In the genomic region with DNA sequence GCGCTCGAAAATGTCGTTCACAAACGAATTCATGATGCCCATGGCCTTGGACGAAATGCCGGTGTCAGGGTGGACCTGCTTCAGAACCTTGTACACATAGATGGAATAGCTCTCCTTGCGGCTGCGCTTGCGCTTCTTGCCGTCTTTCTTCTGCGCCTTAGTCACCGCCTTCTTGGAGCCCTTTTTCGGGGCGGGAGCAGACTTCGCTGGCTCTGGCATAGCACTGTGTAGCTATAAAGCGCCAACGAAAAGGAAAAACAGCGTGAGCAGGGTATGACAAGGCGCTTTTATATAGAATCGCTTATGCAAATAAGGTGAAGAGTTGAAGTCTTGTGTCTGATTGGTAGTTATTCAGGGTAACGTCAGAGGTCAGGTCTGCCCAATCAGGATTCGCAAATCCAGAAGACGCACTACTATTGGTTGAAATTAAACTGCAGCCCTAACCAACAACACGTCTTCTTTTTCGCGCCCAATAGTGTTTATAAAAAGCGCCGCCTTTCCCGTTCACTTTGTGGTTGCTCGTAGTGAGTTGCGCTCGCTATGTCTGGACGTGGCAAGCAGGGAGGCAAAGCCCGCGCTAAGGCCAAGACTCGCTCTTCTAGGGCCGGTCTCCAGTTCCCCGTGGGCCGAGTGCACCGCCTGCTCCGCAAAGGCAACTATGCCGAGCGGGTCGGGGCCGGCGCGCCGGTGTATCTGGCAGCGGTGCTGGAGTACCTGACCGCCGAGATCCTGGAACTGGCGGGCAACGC, we compare ENCODE assay signal across 8 cellular contexts.
DNase-seq lines count a peak whose midpoint lies in the region; ATAC-seq and TF ChIP-seq lines count a peak whose summit lies in the region.

No MANE protein-coding gene starts in this region.

- no peaks in the 10 kb centered on the region for H3K9me3 ChIP-seq in right lobe of liver

- peaks cover 0 to 11% of the 10 kb centered on the region in 2 donors for H3K27me3 ChIP-seq in right lobe of liver

- WGBS in right lobe of liver (ENCODE audit: insufficient coverage, low coverage, low lambda C conversion rate, missing lambda C conversion rate): 0% methylated on average over 33 of the region's 53 CpGs

- no peak for TF ChIP-seq CTCF in right lobe of liver (IDR thresholded peaks at IDR 0.05)

- peaks cover 0 to 9% (median 0%) of the 10 kb centered on the region in 4 donors for H3K4me1 ChIP-seq in right lobe of liver

- H3K4me3 ChIP-seq in right lobe of liver: peak overlapping the region; percentile 31 to 57 (median 39)

- ATAC-seq in GM19372 (IDR thresholded peaks at IDR 0.05; ENCODE audit: low read depth, unreplicated experiment) (peak; percentile 62), HG03520 (IDR thresholded peaks at IDR 0.05; ENCODE audit: unreplicated experiment) (peak; percentile 69), right lobe of liver (peak; percentile 83 to 90 (median 90))

- no peaks in the 10 kb centered on the region for H3K36me3 ChIP-seq in right lobe of liver

- H3K27ac ChIP-seq in right lobe of liver: peak overlapping the region; percentile 50 to 73 (median 53)

- peak in 13 of 14 donors; percentile 55 to 88 (median 80) for DNase-seq in C1 segment of cervical spinal cord (lab: John Stamatoyannopoulos, UW)
- DNase-seq in NCI-H526 treated with DMSO at 0.1 percent for 48 hours (lab: John Stamatoyannopoulos, UW): peak; percentile 99
- DNase-seq in activated CD4-positive, alpha-beta T cell treated with anti-CD3 and anti-CD28 coated beads, Interleukin-2, amount 50 U/mL, for 1 hour: peak; percentile 83
- peak; percentile 93 for DNase-seq in ecto neural progenitor cell (ENCODE audit: low spot score)
- peak; percentile 81 to 83 (median 81) for DNase-seq in right lobe of liver
- DNase-seq in stimulated activated CD4-positive, alpha-beta T cell treated with anti-CD3 and anti-CD28 coated beads, Interleukin-4, amount 100 ng/mL, for 4 hours: peak; percentile 72 to 91

- peak; percentile 98 for TF ChIP-seq POLR2A in right lobe of liver (IDR thresholded peaks at IDR 0.05)

- intact Hi-C loops in right lobe of liver (cut with DNase I): no loop called here

Comparison
In these comparisons a context has a peak if more than half of its experiments do, and no peak if none do; other contexts are left out.
1. Peak in every context shown above with its lines: DNase-seq, ATAC-seq, H3K4me3 ChIP-seq and H3K27ac ChIP-seq.